1 cellular context compared by ENCODE assay signal in genomic region chr11:64201524-64201923, GRCh38.
TF ChIP-seq lines count a peak whose summit lies in the region.

No MANE protein-coding gene starts in this region.

TF ChIP-seq in IMR-90, 13 proteins besides CTCF, POLR2A, EP300 and RAD21:
- TF ChIP-seq CEBPB (IDR thresholded peaks at IDR 0.05; ENCODE audit: low read depth, low read length) (peak; percentile 58), ELK1 (IDR thresholded peaks at IDR 0.05; ENCODE audit: borderline replicate concordance, low read depth, low read length) (no peak)
